ENCODE assay signal across 1 cellular context in the genomic region with DNA sequence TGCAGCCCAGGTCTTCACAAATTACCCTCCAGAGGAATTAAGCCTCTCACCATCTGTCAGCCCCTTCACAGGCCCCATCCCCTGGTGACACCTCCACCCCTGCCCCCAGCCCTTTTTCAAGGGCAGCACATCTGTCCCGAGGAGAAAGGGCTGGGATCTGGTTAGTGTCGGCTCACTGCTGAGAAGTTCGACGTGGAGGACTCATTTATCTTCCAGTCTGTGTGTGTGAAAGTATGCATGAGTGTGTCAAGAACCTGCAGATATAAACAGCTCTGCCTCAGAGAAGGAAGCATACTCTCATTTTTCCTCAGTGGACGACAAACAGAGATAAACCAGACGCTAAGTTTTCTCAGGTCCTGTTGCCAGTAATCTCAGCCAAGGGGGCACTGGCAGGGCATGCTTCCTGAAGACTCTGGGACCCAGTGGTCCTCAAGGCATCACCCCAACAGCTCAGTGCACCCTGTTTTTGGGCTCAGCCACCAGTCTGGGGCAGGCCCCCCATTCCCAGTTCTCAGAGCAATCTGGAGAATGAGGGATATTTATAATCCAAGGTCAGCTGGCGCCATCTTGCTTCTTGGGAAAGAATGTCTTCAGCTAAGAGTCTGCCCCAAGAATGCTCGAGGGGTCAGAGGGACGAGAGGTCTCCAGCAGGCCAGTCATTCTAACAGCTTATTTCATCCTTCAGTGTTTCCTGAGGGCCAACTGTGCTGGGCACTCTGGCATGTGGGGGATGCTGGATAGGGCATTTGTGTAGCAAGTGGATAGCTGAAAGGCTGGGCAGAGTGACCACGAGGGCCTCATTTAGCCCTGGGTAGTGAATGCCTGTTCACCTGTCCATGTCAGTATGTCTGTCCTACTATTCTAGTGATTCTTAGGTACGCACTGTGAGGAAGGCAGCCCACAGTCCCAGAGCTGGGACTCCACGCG.
TF ChIP-seq lines count a peak whose summit lies in the region.

No MANE protein-coding gene starts in this region.

TF ChIP-seq in HCT116, 20 proteins besides CTCF, POLR2A, EP300 and RAD21 (continued from another document):
- TF ChIP-seq, protein P1, sequence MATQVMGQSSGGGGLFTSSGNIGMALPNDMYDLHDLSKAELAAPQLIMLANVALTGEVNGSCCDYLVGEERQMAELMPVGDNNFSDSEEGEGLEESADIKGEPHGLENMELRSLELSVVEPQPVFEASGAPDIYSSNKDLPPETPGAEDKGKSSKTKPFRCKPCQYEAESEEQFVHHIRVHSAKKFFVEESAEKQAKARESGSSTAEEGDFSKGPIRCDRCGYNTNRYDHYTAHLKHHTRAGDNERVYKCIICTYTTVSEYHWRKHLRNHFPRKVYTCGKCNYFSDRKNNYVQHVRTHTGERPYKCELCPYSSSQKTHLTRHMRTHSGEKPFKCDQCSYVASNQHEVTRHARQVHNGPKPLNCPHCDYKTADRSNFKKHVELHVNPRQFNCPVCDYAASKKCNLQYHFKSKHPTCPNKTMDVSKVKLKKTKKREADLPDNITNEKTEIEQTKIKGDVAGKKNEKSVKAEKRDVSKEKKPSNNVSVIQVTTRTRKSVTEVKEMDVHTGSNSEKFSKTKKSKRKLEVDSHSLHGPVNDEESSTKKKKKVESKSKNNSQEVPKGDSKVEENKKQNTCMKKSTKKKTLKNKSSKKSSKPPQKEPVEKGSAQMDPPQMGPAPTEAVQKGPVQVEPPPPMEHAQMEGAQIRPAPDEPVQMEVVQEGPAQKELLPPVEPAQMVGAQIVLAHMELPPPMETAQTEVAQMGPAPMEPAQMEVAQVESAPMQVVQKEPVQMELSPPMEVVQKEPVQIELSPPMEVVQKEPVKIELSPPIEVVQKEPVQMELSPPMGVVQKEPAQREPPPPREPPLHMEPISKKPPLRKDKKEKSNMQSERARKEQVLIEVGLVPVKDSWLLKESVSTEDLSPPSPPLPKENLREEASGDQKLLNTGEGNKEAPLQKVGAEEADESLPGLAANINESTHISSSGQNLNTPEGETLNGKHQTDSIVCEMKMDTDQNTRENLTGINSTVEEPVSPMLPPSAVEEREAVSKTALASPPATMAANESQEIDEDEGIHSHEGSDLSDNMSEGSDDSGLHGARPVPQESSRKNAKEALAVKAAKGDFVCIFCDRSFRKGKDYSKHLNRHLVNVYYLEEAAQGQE (IDR thresholded peaks at IDR 0.05; ENCODE audit: low read depth), result no peak
- TF ChIP-seq SIN3A (IDR thresholded peaks at IDR 0.05; ENCODE audit: low read depth), result no peak
- TF ChIP-seq, protein P2, sequence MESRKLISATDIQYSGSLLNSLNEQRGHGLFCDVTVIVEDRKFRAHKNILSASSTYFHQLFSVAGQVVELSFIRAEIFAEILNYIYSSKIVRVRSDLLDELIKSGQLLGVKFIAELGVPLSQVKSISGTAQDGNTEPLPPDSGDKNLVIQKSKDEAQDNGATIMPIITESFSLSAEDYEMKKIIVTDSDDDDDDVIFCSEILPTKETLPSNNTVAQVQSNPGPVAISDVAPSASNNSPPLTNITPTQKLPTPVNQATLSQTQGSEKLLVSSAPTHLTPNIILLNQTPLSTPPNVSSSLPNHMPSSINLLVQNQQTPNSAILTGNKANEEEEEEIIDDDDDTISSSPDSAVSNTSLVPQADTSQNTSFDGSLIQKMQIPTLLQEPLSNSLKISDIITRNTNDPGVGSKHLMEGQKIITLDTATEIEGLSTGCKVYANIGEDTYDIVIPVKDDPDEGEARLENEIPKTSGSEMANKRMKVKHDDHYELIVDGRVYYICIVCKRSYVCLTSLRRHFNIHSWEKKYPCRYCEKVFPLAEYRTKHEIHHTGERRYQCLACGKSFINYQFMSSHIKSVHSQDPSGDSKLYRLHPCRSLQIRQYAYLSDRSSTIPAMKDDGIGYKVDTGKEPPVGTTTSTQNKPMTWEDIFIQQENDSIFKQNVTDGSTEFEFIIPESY (IDR thresholded peaks at IDR 0.05; ENCODE audit: extremely low read depth, insufficient replicate concordance, low read length), result no peak
- TF ChIP-seq JUND (IDR thresholded peaks at IDR 0.05), result no peak
- TF ChIP-seq ZFX (IDR thresholded peaks at IDR 0.05), result no peak
- TF ChIP-seq CBX3 (IDR thresholded peaks at IDR 0.05; ENCODE audit: low read depth), result no peak
- TF ChIP-seq TCF7L2 (IDR thresholded peaks at IDR 0.05; ENCODE audit: borderline replicate concordance, extremely low read depth, insufficient read depth, insufficient read length), result no peak
